Comparison of ENCODE assay signal across 18 cellular contexts in genomic region chr14:102511538-102511937, GRCh38. TPM values are rescaled to one million over a fixed set of nuclear protein-coding genes. Genes with fewer than 3 reads are reported as not detected.
A peak's percentile ranks its signal among the peaks of the same experiment; 100 is the strongest.
DNase-seq lines count a peak whose midpoint lies in the region; ATAC-seq, FAIRE-seq and TF ChIP-seq lines count a peak whose summit lies in the region.
"Had no signal": no experiment of that assay in that cellular context is flagged by ENCODE, and none has a peak within 500 bp of the region (broad histone marks: within the 10 kb centered on the region; RNA-seq: fewer than 3 reads in every experiment).

No MANE protein-coding gene starts in this region.

- H4K91ac ChIP-seq in H1 (replicated peaks; ENCODE audit: insufficient read length, low read length): no peak overlapping the region
- H4K91ac ChIP-seq in neuronal stem cell (ENCODE audit: low read depth, low read length, poor library complexity): no peak overlapping the region

- H3K9ac ChIP-seq in H1 (replicated peaks in 1 of 4; ENCODE audit: extremely low read depth in 1 of 4, low read depth in 3 of 4, low read length in 3 of 4) (no peak overlapping the region), neuronal stem cell (ENCODE audit: low read depth, low read length, poor library complexity) (no peak overlapping the region)

- H2BK12ac ChIP-seq in H1 (ENCODE audit: low read depth, low read length): peak overlapping the region; percentile 51; the same call in 1 of the 2 replicates
- H2BK12ac ChIP-seq in neuronal stem cell (ENCODE audit: low read length): no peak overlapping the region

- H3K18ac ChIP-seq in H1 (ENCODE audit: extremely low read depth, low read length) (no peak overlapping the region), neuronal stem cell (ENCODE audit: low read length) (peak overlapping the region; percentile 11)

- H3K4me1 ChIP-seq in H1 (replicated peaks in 1 of 4; ENCODE audit: control insufficient read depth in 3 of 4, insufficient read depth in 4 of 4, low read length in 3 of 4) (peaks cover 0 to 16% (median 13%) of the 10 kb centered on the region in 4 experiments; a peak in 6 of 7 replicates), neuronal stem cell (ENCODE audit: control insufficient read depth in 2 of 2, insufficient read depth in 1 of 2, low read depth in 1 of 2, low read length in 2 of 2) (peaks cover 13 to 21% of the 10 kb centered on the region in 2 donors)

- peaks cover 0 to 13% (median 3%) of the 10 kb centered on the region in 4 experiments; a peak in 5 of 8 replicates for H3K36me3 ChIP-seq in H1 (ENCODE audit: control insufficient read depth in 2 of 4, insufficient read depth in 4 of 4, low read length in 3 of 4)
- peaks cover 8 to 9% of the 10 kb centered on the region in 2 donors for H3K36me3 ChIP-seq in neuronal stem cell (replicated peaks in 1 of 2; ENCODE audit: control insufficient read depth in 2 of 2, insufficient read depth in 2 of 2, low read length in 2 of 2)

- H2BK15ac ChIP-seq in H1 (ENCODE audit: low read length) (no peak overlapping the region), neuronal stem cell (ENCODE audit: low read length) (peak overlapping the region; percentile 98)

- H2BK20ac ChIP-seq in H1 (ENCODE audit: low read length): no peak overlapping the region

- no peak for TF ChIP-seq EP300 in H1 (IDR thresholded peaks at IDR 0.05; ENCODE audit: borderline replicate concordance in 1 of 2, low read depth in 2 of 2, low read length in 2 of 2)

- H3K4ac ChIP-seq in H1 (replicated peaks; ENCODE audit: insufficient read length, low read depth, low read length) (no peak overlapping the region), neuronal stem cell (ENCODE audit: low read length) (no peak overlapping the region)

- DNase-seq in GM12892 (ENCODE audit: insufficient read length): no peak
- DNase-seq in H1 (ENCODE audit: low read depth in 1 of 2, low spot score in 2 of 2): no peak
- DNase-seq in neuronal stem cell (ENCODE audit: low spot score): no peak
- DNase-seq in omental fat pad (ENCODE audit: low spot score): no peak
- DNase-seq in NCI-H2196 (lab: John Stamatoyannopoulos, UW; ENCODE audit: unreplicated experiment): no peak
- DNase-seq in SHP77 (lab: John Stamatoyannopoulos, UW): no peak
- DNase-seq: NCI-H2029 treated with DMSO at 0.1 percent for 48 hours; NCI-H524; occipital lobe; stimulated activated CD4-positive, alpha-beta T cell treated with anti-CD3 and anti-CD28 coated beads, Interleukin-2, amount 100 ng/mL, for 48 hours had no signal

- no peak overlapping the region for H3K4me3 ChIP-seq in H1 (ENCODE audit: extremely low read depth in 1 of 4, insufficient read depth in 2 of 4, low read depth in 3 of 4, low read length in 4 of 4)
- no peak overlapping the region for H3K4me3 ChIP-seq in neuronal stem cell (ENCODE audit: low read length in 2 of 2)
- H3K4me3 ChIP-seq: cardiac muscle cell, HAP-1, heart right ventricle, SK-N-MC, suprapubic skin had no signal

- TF ChIP-seq POLR2A in GM12892 (IDR thresholded peaks at IDR 0.05; ENCODE audit: low read depth, low read length) (no peak), H1 (IDR thresholded peaks at IDR 0.05; ENCODE audit: control extremely low read depth in 1 of 2, low read depth in 2 of 2, low read length in 2 of 2) (no peak)

- H2BK120ac ChIP-seq in H1 (replicated peaks; ENCODE audit: low read depth, low read length): no peak overlapping the region
- no peak overlapping the region for H2BK120ac ChIP-seq in neuronal stem cell (ENCODE audit: low read depth, low read length)

- H3K9me3 ChIP-seq in H1 (ENCODE audit: insufficient read depth in 2 of 2, low read depth in 1 of 2, low read length in 1 of 2) (no peaks in the 10 kb centered on the region), neuronal stem cell (replicated peaks in 1 of 2; ENCODE audit: control insufficient read depth in 2 of 2, insufficient read depth in 1 of 2, low read depth in 1 of 2, low read length in 2 of 2) (no peaks in the 10 kb centered on the region)
- H3K9me3 ChIP-seq: HAP-1, heart right ventricle, suprapubic skin had no signal

- no peak overlapping the region for H4K5ac ChIP-seq in H1 (ENCODE audit: insufficient read length, low read depth, low read length)

- H3K14ac ChIP-seq in H1 (ENCODE audit: insufficient read length): no peak overlapping the region
- H3K14ac ChIP-seq in neuronal stem cell (ENCODE audit: low read length): no peak overlapping the region

- no peak for TF ChIP-seq RAD21 in H1 (IDR thresholded peaks at IDR 0.05 in 1 of 2, conservative IDR thresholded peaks at IDR 0.05 in 1 of 2; ENCODE audit: low read depth in 2 of 2, low read length in 2 of 2)

- no peaks in the 10 kb centered on the region for H3K79me2 ChIP-seq in H1 (ENCODE audit: control insufficient read depth in 1 of 2, insufficient read depth in 2 of 2, low read length in 2 of 2)

- H3K23ac ChIP-seq in H1 (ENCODE audit: insufficient read length): no peak overlapping the region
- H3K23ac ChIP-seq in neuronal stem cell (ENCODE audit: low read depth, low read length, poor library complexity): no peak overlapping the region

- H3K4me2 ChIP-seq in H1 (ENCODE audit: insufficient read depth in 1 of 2, low read depth in 2 of 2, low read length in 2 of 2) (no peak overlapping the region; a peak in 1 of 4 replicates), neuronal stem cell (ENCODE audit: insufficient read depth, low read length, poor library complexity, severe bottlenecking) (no peak overlapping the region)

- H3K56ac ChIP-seq in H1 (replicated peaks; ENCODE audit: insufficient read length, low read depth, low read length): no peak overlapping the region

- H4K20me1 ChIP-seq in H1 (replicated peaks in 1 of 2; ENCODE audit: control insufficient read depth in 1 of 2, insufficient read depth in 2 of 2, low read length in 2 of 2): peaks cover 0 to 1% of the 10 kb centered on the region in 2 experiments

- H4K8ac ChIP-seq in H1 (ENCODE audit: extremely low read depth, insufficient read depth, low read length) (peak overlapping the region; percentile 45), neuronal stem cell (ENCODE audit: low read depth, low read length) (no peak overlapping the region)

- H3K23me2 ChIP-seq in H1 (ENCODE audit: low read depth, low read length): peaks cover 14% of the 10 kb centered on the region

- TF ChIP-seq CTCF in C4-2B (conservative IDR thresholded peaks at IDR 0.05) (no peak), H1 (IDR thresholded peaks at IDR 0.05; ENCODE audit: control extremely low read depth in 1 of 3, insufficient read depth in 1 of 3, low read depth in 1 of 3, low read length in 3 of 3) (no peak), omental fat pad (IDR thresholded peaks at IDR 0.05) (no peak)

- peaks cover 5% of the 10 kb centered on the region; the same call in 1 of the 2 replicates for H3K79me1 ChIP-seq in H1 (ENCODE audit: low read depth, low read length)
- H3K79me1 ChIP-seq in neuronal stem cell (ENCODE audit: low read depth, low read length): peaks cover 11% of the 10 kb centered on the region

- no peak overlapping the region for H2AFZ ChIP-seq in H1 (ENCODE audit: low read length)
- H2AFZ ChIP-seq in neuronal stem cell (ENCODE audit: low read length): no peak overlapping the region

- POLR2A ChIA-PET in H1 (lab: Charles Lee; ENCODE audit: partially characterized antibody): no interaction called here

- H2BK5ac ChIP-seq in H1 (ENCODE audit: low read depth, low read length): no peak overlapping the region; the same call in 1 of the 2 replicates
- H2BK5ac ChIP-seq in neuronal stem cell (ENCODE audit: low read length): no peak overlapping the region

- H2AK5ac ChIP-seq in H1 (ENCODE audit: low read depth, low read length): no peak overlapping the region
- peak overlapping the region; percentile 99 for H2AK5ac ChIP-seq in neuronal stem cell (ENCODE audit: low read depth, low read length)

- 84% methylated on average over 5 of the region's 5 CpGs; no CpG with 5 or more reads in 1 of the 2 experiments for WGBS in H1 (ENCODE audit: extremely low coverage in 1 of 2, insufficient coverage in 1 of 2, insufficient read length in 1 of 2, insufficient replicate concordance in 2 of 2, low coverage in 1 of 2, low lambda C conversion rate in 2 of 2, missing lambda C conversion rate in 1 of 2), 2 experiments
- no CpG with 5 or more reads among the region's 5 CpGs for WGBS in neuronal stem cell (ENCODE audit: extremely low coverage in 2 of 2, insufficient read length in 2 of 2, insufficient replicate concordance in 1 of 2), 2 donors

- CTCF ChIA-PET in H1 (lab: Charles Lee; ENCODE audit: partially characterized antibody): interaction anchor here (1.3 to 2.0 kb wide), 5 partner anchors 12 to 82 kb away, joined by 3 to 10 read pairs (median 5); no protein-coding TSS in a partner anchor

- ATAC-seq in omental fat pad (ENCODE audit: low FRiP score): no peak
- ATAC-seq: activated naive CD8-positive, alpha-beta T cell treated with anti-CD3 and anti-CD28 coated beads, Interleukin-2, amount 50 U/mL, for 24 hours had no signal

- H3K27ac ChIP-seq in C4-2B: peak overlapping the region; percentile 2; the same call in 1 of the 2 replicates
- no peak overlapping the region for H3K27ac ChIP-seq in H1 (ENCODE audit: low read depth, low read length)
- no peak overlapping the region for H3K27ac ChIP-seq in neuronal stem cell (replicated peaks; ENCODE audit: low read length)
- H3K27ac ChIP-seq: SK-N-MC, suprapubic skin had no signal

- peak; percentile 9 for FAIRE-seq in GM12892 (lab: Jason Lieb, UNC)
- FAIRE-seq in H1 (lab: Jason Lieb, UNC): no peak
- FAIRE-seq: islet of Langerhans had no signal

- H3K27me3 ChIP-seq in H1 (replicated peaks in 1 of 4; ENCODE audit: control insufficient read depth in 3 of 4, extremely low read depth in 1 of 4, insufficient read depth in 3 of 4, low read length in 3 of 4) (no peaks in the 10 kb centered on the region), neuronal stem cell (ENCODE audit: control insufficient read depth in 3 of 3, insufficient read depth in 3 of 3, low read depth in 1 of 3, low read length in 3 of 3) (no peaks in the 10 kb centered on the region)
- H3K27me3 ChIP-seq: cardiac muscle cell, heart right ventricle, suprapubic skin had no signal

TF ChIP-seq in H1, 55 proteins besides CTCF, POLR2A, EP300 and RAD21 (continues in another document):
- TF ChIP-seq FOSL1 (IDR thresholded peaks at IDR 0.05; ENCODE audit: insufficient read depth, low read depth, low read length) (no peak), ZNF274 (IDR thresholded peaks at IDR 0.05; ENCODE audit: borderline replicate concordance, extremely low read depth, low read length) (no peak)

RNA-seq across cellular contexts. Expression of gene ANKRD9, which starts 2.0 kb away (rescaled TPM):
- 3.3 TPM for polyA plus RNA-seq in GM12892 (2012; ENCODE audit: missing spikeins)
- 35.0 and 37.0 TPM in 2 replicates for total RNA-seq in H1 (2021; fragmentation: NEBNext Ultra II Directional; extraction: Animal tissue kit (Norgen Biotek cat#: 25700))
- 41.8 and 47.5 TPM in 2 replicates for polyA plus RNA-seq in H1 (2011; rRNA removed)
- polyA plus RNA-seq in H1 (2011; cell fraction: cytosol; rRNA removed): 59.7 TPM
- polyA plus RNA-seq in H1 (2011; cell fraction: nucleus; rRNA removed): 105 TPM
- polyA plus RNA-seq in H1 (2012, experiment 1 of 2): 16.8 to 27.7 TPM (median 25.7 TPM) in 4 replicates
- 11.8 TPM for polyA plus RNA-seq in H1 (2012, experiment 2 of 2)
- polyA plus RNA-seq in H1 (2013, experiment 1 of 2): 20.3 TPM
- polyA plus RNA-seq in H1 (2013, experiment 2 of 2): 18.9 TPM
- polyA minus RNA-seq in H1 (2011; rRNA and poly(A)+ RNA removed): 7.0 and 8.6 TPM in 2 replicates
- polyA minus RNA-seq in H1 (2011; cell fraction: cytosol; rRNA and poly(A)+ RNA removed): 22.1 TPM
- polyA minus RNA-seq in H1 (2011; cell fraction: nucleus; rRNA and poly(A)+ RNA removed): 26.5 TPM
- 21.5 TPM for polyA plus RNA-seq in neuronal stem cell (2013, experiment 1 of 2)
- polyA plus RNA-seq in neuronal stem cell (2013, experiment 2 of 2): 21.0 TPM
- total RNA-seq in omental fat pad: 10 to 100 TPM; 15.1 to 25.9 (median 23.9) TPM
